Comparison of ENCODE assay signal across 8 cellular contexts in the genomic region with DNA sequence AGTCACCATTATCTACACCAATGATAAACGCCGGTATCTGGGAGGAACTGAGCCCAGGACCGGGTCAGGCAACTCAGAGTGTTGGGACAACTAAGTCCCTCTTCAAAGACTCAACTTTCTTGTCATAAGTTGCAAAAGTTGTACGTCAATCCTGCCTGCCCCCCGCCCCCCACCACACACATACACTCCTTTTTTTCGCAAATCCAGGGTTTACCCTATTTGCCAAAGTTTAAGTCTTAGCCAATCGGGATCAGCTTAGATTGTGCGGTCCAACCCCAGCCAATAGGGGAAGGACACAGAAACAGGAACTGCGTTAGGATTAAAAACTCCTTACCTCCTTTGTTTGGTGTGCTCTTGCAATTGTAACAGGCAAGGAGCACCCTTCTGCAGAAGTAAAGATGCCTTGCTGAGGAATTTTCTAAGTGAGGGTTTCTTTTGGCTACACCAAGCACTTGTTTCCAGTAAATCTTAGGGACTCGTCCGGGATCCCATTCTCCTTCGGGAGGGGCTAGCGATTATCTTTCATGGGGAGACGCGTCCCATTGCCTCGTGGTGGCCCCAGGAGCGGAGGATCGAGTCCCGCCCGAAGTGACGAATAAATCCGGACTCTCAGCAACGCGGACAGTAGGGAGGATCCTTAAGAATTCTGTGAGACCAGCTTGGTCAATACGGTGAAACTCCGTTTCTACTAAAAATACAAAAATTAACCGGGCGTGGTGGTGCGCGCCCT.
DNase-seq lines count a peak whose midpoint lies in the region; ATAC-seq, FAIRE-seq and TF ChIP-seq lines count a peak whose summit lies in the region.

No MANE protein-coding gene starts in this region.

- H3K27ac Mint-ChIP-seq in naive thymus-derived CD8-positive, alpha-beta T cell, result peak overlapping the region; percentile 86 to 99 (median 92)

- H2AFZ ChIP-seq in fibroblast of lung (ENCODE audit: low read length), result peak overlapping the region; percentile 98

- H3K9me3 Mint-ChIP-seq in naive thymus-derived CD8-positive, alpha-beta T cell, result peaks cover 0 to 10% (median 0%) of the 10 kb centered on the region in 9 donors

- H3K79me2 ChIP-seq in fibroblast of lung (ENCODE audit: control insufficient read depth, insufficient read depth, low read length), result no peaks in the 10 kb centered on the region

- peak overlapping the region; percentile 63 for H3K9ac ChIP-seq in fibroblast of lung (ENCODE audit: insufficient read depth, low read length)

- peak overlapping the region; percentile 82 to 99 (median 90) for H3K4me3 ChIP-seq in fibroblast of lung (replicated peaks in 1 of 4; ENCODE audit: control extremely low read depth in 1 of 4, insufficient read depth in 1 of 4, low read depth in 3 of 4, low read length in 4 of 4)

- peak; percentile 50 for DNase-seq in AG08395 (ENCODE audit: low spot score)
- peak; percentile 40 for DNase-seq in NCI-H460 (ENCODE audit: extremely low read depth, low read depth)
- peak; percentile 27 for DNase-seq in activated T-cell treated with anti-CD3 and anti-CD28 coated beads, Interleukin-2, amount 50 U/mL, for 1 hour
- peak; percentile 95 for DNase-seq in fibroblast of lung (ENCODE audit: low read depth in 2 of 2)
- DNase-seq in naive thymus-derived CD8-positive, alpha-beta T cell, result peak in 9 of 10 donors; percentile 27 to 68 (median 60)
- DNase-seq in urothelium cell line (ENCODE audit: low spot score), result peak; percentile 43

- H3K27me3 Mint-ChIP-seq in naive thymus-derived CD8-positive, alpha-beta T cell, result peaks cover 0 to 7% (median 2%) of the 10 kb centered on the region in 5 donors

- H3K9me3 ChIP-seq in fibroblast of lung (ENCODE audit: control insufficient read depth, insufficient read depth, low read depth, low read length), result no peaks in the 10 kb centered on the region

- ATAC-seq in GM18502 (IDR thresholded peaks at IDR 0.05; ENCODE audit: poor library complexity, unreplicated experiment) (peak; percentile 55), HG02943 (IDR thresholded peaks at IDR 0.05; ENCODE audit: low read depth, unreplicated experiment) (peak; percentile 51)
- peak; percentile 53 to 62 for ATAC-seq in naive thymus-derived CD8-positive, alpha-beta T cell

- H3K4me3 Mint-ChIP-seq in naive thymus-derived CD8-positive, alpha-beta T cell, result peak overlapping the region; percentile 90 to 98 (median 97)

- no peaks in the 10 kb centered on the region for H4K20me1 ChIP-seq in fibroblast of lung (ENCODE audit: control insufficient read depth, extremely low read depth, insufficient read depth, low read length)

- no peaks in the 10 kb centered on the region for H3K36me3 Mint-ChIP-seq in naive thymus-derived CD8-positive, alpha-beta T cell

- H3K4me1 Mint-ChIP-seq in naive thymus-derived CD8-positive, alpha-beta T cell, result peaks cover 3 to 23% (median 16%) of the 10 kb centered on the region in 4 donors

- no peak for TF ChIP-seq CTCF in fibroblast of lung (conservative IDR thresholded peaks at IDR 0.05 in 1 of 2, IDR thresholded peaks at IDR 0.05 in 1 of 2; ENCODE audit: low read depth in 1 of 2, low read length in 2 of 2)

- H3K4me2 ChIP-seq in fibroblast of lung (ENCODE audit: extremely low read depth, insufficient read depth, low read length), result peak overlapping the region; percentile 93

- peak overlapping the region; percentile 80 for H3K27ac ChIP-seq in fibroblast of lung (ENCODE audit: insufficient read depth, low read length)

- H3K36me3 ChIP-seq in fibroblast of lung (ENCODE audit: control insufficient read depth, insufficient read depth, low read length), result no peaks in the 10 kb centered on the region

- POLR2A ChIA-PET in naive thymus-derived CD8-positive, alpha-beta T cell (lab: Charles Lee), result interaction anchor here (0.6 to 3.0 kb wide), 22 partner anchors 9 to 1717 kb away, joined by 3 to 23 read pairs (median 4); a partner anchor contains a TSS

- no peaks in the 10 kb centered on the region for H3K4me1 ChIP-seq in fibroblast of lung (ENCODE audit: control insufficient read depth, extremely low read depth, insufficient read depth, low read length)

- no peak for FAIRE-seq in urothelium cell line (lab: Jason Lieb, UNC)

- H3K27me3 ChIP-seq in fibroblast of lung (ENCODE audit: control insufficient read depth, insufficient read depth, low read length), result no peaks in the 10 kb centered on the region

Comparison
In these comparisons a context has a peak if more than half of its experiments do, and no peak if none do; other contexts are left out.
1. Peak in every context shown above with its lines: DNase-seq, ATAC-seq, H3K4me3 ChIP-seq and H3K27ac ChIP-seq.
2. DNase-seq: peak in every context shown above with its lines; median percentile 95 in fibroblast of lung; 60 in naive thymus-derived CD8-positive, alpha-beta T cell; 50 in AG08395; 43 in urothelium cell line; 40 in NCI-H460; 27 in activated T-cell treated with anti-CD3 and anti-CD28 coated beads, Interleukin-2, amount 50 U/mL, for 1 hour.